In genomic region chr4:1065732-1066131, GRCh38 we compare ENCODE assay signal across 30 cellular contexts. TPM values are rescaled to one million over a fixed set of nuclear protein-coding genes. Genes with fewer than 3 reads are reported as not detected.
"Had no signal": no experiment of that assay in that cellular context is flagged by ENCODE, and none has a peak within 500 bp of the region (broad histone marks: within the 10 kb centered on the region; RNA-seq: fewer than 3 reads in every experiment).

No MANE protein-coding gene starts in this region.

- H3K36me3 Mint-ChIP-seq: immature natural killer cell, mesothelial cell of epicardium had no signal

- H3K27ac ChIP-seq: colonic mucosa, epithelial cell of prostate, esophagus squamous epithelium, foreskin keratinocyte, gastroesophageal sphincter, heart left ventricle, hepatocyte, left ventricle myocardium inferior, lower lobe of right lung had no signal

- H3K36me3 ChIP-seq: colonic mucosa, esophagus squamous epithelium, gastroesophageal sphincter, heart left ventricle, left ventricle myocardium inferior, lower lobe of right lung had no signal

- H3K4me2 ChIP-seq: hepatocyte had no signal

- H3K9me3 Mint-ChIP-seq: dendritic cell treated with granulocyte-macrophage colony-stimulating factor and Interleukin-4, amounts not matched to agents 40 ng/mL and 50 ng/mL, for 4 days; effector memory CD8-positive, alpha-beta T cell; endodermal cell; immature natural killer cell; mesothelial cell of epicardium had no signal

- H3K4me1 ChIP-seq: colonic mucosa, esophagus squamous epithelium, foreskin keratinocyte, gastroesophageal sphincter, left ventricle myocardium inferior, lower lobe of right lung had no signal

- ATAC-seq: effector memory CD8-positive, alpha-beta T cell; esophagus mucosa; foreskin keratinocyte; gastroesophageal sphincter; heart left ventricle; left colon; left lobe of liver; mucosa of descending colon had no signal

- H3K4me1 Mint-ChIP-seq: endodermal cell, immature natural killer cell, mesothelial cell of epicardium had no signal

- FAIRE-seq: endometrium, frontal cortex, kidney had no signal

- H3K27ac Mint-ChIP-seq: dendritic cell treated with granulocyte-macrophage colony-stimulating factor and Interleukin-4, amounts not matched to agents 40 ng/mL and 50 ng/mL, for 4 days; effector memory CD8-positive, alpha-beta T cell; endodermal cell; immature natural killer cell; mesothelial cell of epicardium; naive B cell had no signal

- H3K27me3 ChIP-seq: colonic mucosa had no signal

- DNase-seq: colonic mucosa; cortex of kidney; effector CD8-positive, alpha-beta T cell; effector memory CD8-positive, alpha-beta T cell; endodermal cell; erythroblast; esophagus squamous epithelium; foreskin keratinocyte; heart left ventricle; hypothalamus; immature natural killer cell; islet precursor cell; kidney; kidney glomerular epithelial cell; left colon; left ventricle myocardium inferior; lower lobe of right lung; mesenchymal stem cell; mucosa of descending colon; naive B cell had no signal

- H2AFZ ChIP-seq: hepatocyte had no signal

- H3K9me3 ChIP-seq: colonic mucosa, esophagus squamous epithelium, gastroesophageal sphincter, heart left ventricle, left ventricle myocardium inferior, lower lobe of right lung, mucosa of descending colon had no signal

- H3K79me2 ChIP-seq: hepatocyte had no signal

- H3K4me3 Mint-ChIP-seq: dendritic cell treated with granulocyte-macrophage colony-stimulating factor and Interleukin-4, amounts not matched to agents 40 ng/mL and 50 ng/mL, for 4 days; effector memory CD8-positive, alpha-beta T cell; endodermal cell; immature natural killer cell; mesothelial cell of epicardium had no signal

- H3K4me3 ChIP-seq: colonic mucosa, esophagus squamous epithelium, gastroesophageal sphincter, heart left ventricle, hepatocyte, left ventricle myocardium inferior, lower lobe of right lung, mucosa of descending colon had no signal

RNA-seq across cellular contexts. Expression of gene RNF212, which starts 47.6 kb away (rescaled TPM):
- total RNA-seq: left ventricle myocardium inferior, myocyte had no signal
